In genomic region chr11:35011944-35012343, GRCh38 we compare ENCODE assay signal across 17 cellular contexts.
DNase-seq lines count a peak whose midpoint lies in the region; ATAC-seq lines count a peak whose summit lies in the region.
"Had no signal": no experiment of that assay in that cellular context is flagged by ENCODE, and none has a peak within 500 bp of the region (broad histone marks: within the 10 kb centered on the region; RNA-seq: fewer than 3 reads in every experiment).

No MANE protein-coding gene starts in this region.

- H3K27me3 ChIP-seq in CD4-positive, CD25-positive, alpha-beta regulatory T cell (ENCODE audit: control insufficient read depth, insufficient read depth, low read length): no peaks in the 10 kb centered on the region

- peaks cover 34% of the 10 kb centered on the region for H3K4me1 ChIP-seq in CD4-positive, CD25-positive, alpha-beta regulatory T cell (ENCODE audit: control insufficient read depth, insufficient read depth, low read length, poor library complexity, severe bottlenecking)

- no peaks in the 10 kb centered on the region for H3K27me3 Mint-ChIP-seq in CD4-positive, CD25-positive, alpha-beta regulatory T cell
- no peaks in the 10 kb centered on the region for H3K27me3 Mint-ChIP-seq in activated naive CD8-positive, alpha-beta T cell

- H3K9me3 ChIP-seq in CD4-positive, CD25-positive, alpha-beta regulatory T cell (ENCODE audit: control insufficient read depth in 2 of 2, low read length in 2 of 2): no peaks in the 10 kb centered on the region
- H3K9me3 ChIP-seq: thoracic aorta had no signal

- H3K4me1 Mint-ChIP-seq in CD4-positive, CD25-positive, alpha-beta regulatory T cell: peaks cover 21 to 54% (median 44%) of the 10 kb centered on the region in 4 donors
- H3K4me1 Mint-ChIP-seq in activated naive CD8-positive, alpha-beta T cell (ENCODE audit: low read depth): peaks cover 58% of the 10 kb centered on the region

- peaks cover 0 to 4% (median 0%) of the 10 kb centered on the region in 7 donors for H3K9me3 Mint-ChIP-seq in CD4-positive, CD25-positive, alpha-beta regulatory T cell
- H3K9me3 Mint-ChIP-seq in activated naive CD8-positive, alpha-beta T cell (ENCODE audit: low read depth): no peaks in the 10 kb centered on the region
- H3K9me3 Mint-ChIP-seq: activated T-cell treated with anti-CD3 and anti-CD28 coated beads, Interleukin-2, amount 50 U/mL, for 72 hours had no signal

- H3K27ac ChIP-seq in CD4-positive, CD25-positive, alpha-beta regulatory T cell (ENCODE audit: insufficient read depth, low read length, poor library complexity, severe bottlenecking): peak overlapping the region; percentile 77
- H3K27ac ChIP-seq: dorsolateral prefrontal cortex, thoracic aorta had no signal

- peak overlapping the region in 2 of 4 donors; percentile 61 to 77 for H3K4me3 Mint-ChIP-seq in CD4-positive, CD25-positive, alpha-beta regulatory T cell
- peak overlapping the region; percentile 60 for H3K4me3 Mint-ChIP-seq in activated naive CD8-positive, alpha-beta T cell

- no peaks in the 10 kb centered on the region for H3K36me3 ChIP-seq in CD4-positive, CD25-positive, alpha-beta regulatory T cell (ENCODE audit: control insufficient read depth, insufficient read depth, low read length)
- H3K36me3 ChIP-seq: thoracic aorta had no signal

- H3K4me3 ChIP-seq in CD4-positive, CD25-positive, alpha-beta regulatory T cell (ENCODE audit: low read depth, low read length): no peak overlapping the region
- H3K4me3 ChIP-seq: dorsolateral prefrontal cortex, K562, thoracic aorta had no signal

- peak overlapping the region; percentile 87 to 92 (median 92) for H3K27ac Mint-ChIP-seq in CD4-positive, CD25-positive, alpha-beta regulatory T cell
- H3K27ac Mint-ChIP-seq in activated naive CD8-positive, alpha-beta T cell: peak overlapping the region; percentile 90

- no peak for DNase-seq in CD4-positive, CD25-positive, alpha-beta regulatory T cell
- DNase-seq in nucleus accumbens (lab: John Stamatoyannopoulos, UW) (no peak), NCI-H1092 treated with DMSO at 0.1 percent for 48 hours (lab: John Stamatoyannopoulos, UW) (no peak), NCI-H82 treated with DMSO at 0.1 percent for 48 hours (lab: John Stamatoyannopoulos, UW; ENCODE audit: unreplicated experiment) (no peak), NCI-H146 treated with DMSO at 0.1 percent for 48 hours (lab: John Stamatoyannopoulos, UW; ENCODE audit: unreplicated experiment) (no peak)
- DNase-seq: activated CD4-positive, CD25-positive, alpha-beta regulatory T cell; dorsolateral prefrontal cortex; hippocampal formation; left cardiac atrium; NCI-H1417; NCI-H226 had no signal

- H3K36me3 Mint-ChIP-seq in CD4-positive, CD25-positive, alpha-beta regulatory T cell: no peaks in the 10 kb centered on the region
- H3K36me3 Mint-ChIP-seq in activated naive CD8-positive, alpha-beta T cell: peaks cover 2% of the 10 kb centered on the region

- no peak for ATAC-seq in CD4-positive, CD25-positive, alpha-beta regulatory T cell (ENCODE audit: low read depth in 2 of 2)
- ATAC-seq in GM18870 (IDR thresholded peaks at IDR 0.05; ENCODE audit: unreplicated experiment): peak; percentile 9
- ATAC-seq in HG03354 (IDR thresholded peaks at IDR 0.05; ENCODE audit: poor library complexity, severe bottlenecking, unreplicated experiment): peak; percentile 2
- ATAC-seq: K562, left cardiac atrium had no signal

Comparison
In these comparisons a context has a peak if more than half of its experiments do, and no peak if none do; other contexts are left out.
1. ATAC-seq: peak in GM18870 (single experiment) and HG03354 (single experiment); none in CD4-positive, CD25-positive, alpha-beta regulatory T cell (0 of 2).